Comparison of ENCODE assay signal across 8 cellular contexts in genomic region chr14:36553650-36554260, GRCh38. TPM values are rescaled to one million over a fixed set of nuclear protein-coding genes. Genes with fewer than 3 reads are reported as not detected.
DNase-seq lines count a peak whose midpoint lies in the region; FAIRE-seq and TF ChIP-seq lines count a peak whose summit lies in the region.

No MANE protein-coding gene starts in this region.

- no peak overlapping the region for H2BK5ac ChIP-seq in H1 (ENCODE audit: low read depth, low read length)

- no peaks in the 10 kb centered on the region for H3K9me3 Mint-ChIP-seq in nephron progenitor cell

- no peak overlapping the region for H3K4ac ChIP-seq in H1 (replicated peaks; ENCODE audit: insufficient read length, low read depth, low read length)

- TF ChIP-seq EP300 in H1 (IDR thresholded peaks at IDR 0.05; ENCODE audit: borderline replicate concordance in 1 of 2, low read depth in 2 of 2, low read length in 2 of 2), result no peak

- no peak overlapping the region for H3K4me2 ChIP-seq in KMS-11
- H3K4me2 ChIP-seq in OCI-LY1 (ENCODE audit: low read length), result no peak overlapping the region
- H3K4me2 ChIP-seq in H1 (ENCODE audit: insufficient read depth in 1 of 2, low read depth in 2 of 2, low read length in 2 of 2), result no peak overlapping the region

- peak; percentile 50 for FAIRE-seq in H1 (lab: Jason Lieb, UNC)

- H3K56ac ChIP-seq in H1 (replicated peaks; ENCODE audit: insufficient read length, low read depth, low read length), result no peak overlapping the region

- H3K9me3 ChIP-seq in OCI-LY1 (ENCODE audit: low read length) (no peaks in the 10 kb centered on the region), H1 (ENCODE audit: insufficient read depth in 2 of 2, low read depth in 1 of 2, low read length in 1 of 2) (no peaks in the 10 kb centered on the region)

- no peak overlapping the region for H2BK20ac ChIP-seq in H1 (ENCODE audit: low read length)

- WGBS in H1 (ENCODE audit: extremely low coverage in 1 of 2, insufficient coverage in 1 of 2, insufficient read length in 1 of 2, insufficient replicate concordance in 2 of 2, low coverage in 1 of 2, low lambda C conversion rate in 2 of 2, missing lambda C conversion rate in 1 of 2), 2 experiments, result 47% methylated on average over 4 of the region's 4 CpGs; no CpG with 5 or more reads in 1 of the 2 experiments

- H3K9ac ChIP-seq in KMS-11 (no peak overlapping the region), OCI-LY1 (ENCODE audit: low read length) (no peak overlapping the region), H1 (replicated peaks in 1 of 4; ENCODE audit: extremely low read depth in 1 of 4, low read depth in 3 of 4, low read length in 3 of 4) (no peak overlapping the region)

- no peak overlapping the region for H2BK15ac ChIP-seq in H1 (ENCODE audit: low read length)

- no peaks in the 10 kb centered on the region for H4K20me1 ChIP-seq in KMS-11 (ENCODE audit: insufficient read depth)
- no peaks in the 10 kb centered on the region for H4K20me1 ChIP-seq in OCI-LY1 (ENCODE audit: insufficient read depth, low read length)
- H4K20me1 ChIP-seq in H1 (replicated peaks in 1 of 2; ENCODE audit: control insufficient read depth in 1 of 2, insufficient read depth in 2 of 2, low read length in 2 of 2), result no peaks in the 10 kb centered on the region

- H3K79me1 ChIP-seq in H1 (ENCODE audit: low read depth, low read length), result no peaks in the 10 kb centered on the region

- peaks cover 60% of the 10 kb centered on the region for H3K27me3 Mint-ChIP-seq in nephron progenitor cell (ENCODE audit: low read depth, poor library complexity)

- H3K27ac ChIP-seq in KMS-11, result no peak overlapping the region
- H3K27ac ChIP-seq in OCI-LY1 (ENCODE audit: low read depth, low read length, poor library complexity, severe bottlenecking), result no peak overlapping the region
- H3K27ac ChIP-seq in H1 (ENCODE audit: low read depth, low read length), result no peak overlapping the region

- H2BK120ac ChIP-seq in H1 (replicated peaks; ENCODE audit: low read depth, low read length), result no peak overlapping the region

- H3K23me2 ChIP-seq in H1 (ENCODE audit: low read depth, low read length), result no peaks in the 10 kb centered on the region

- no peak overlapping the region for H4K91ac ChIP-seq in H1 (replicated peaks; ENCODE audit: insufficient read length, low read length)

- no peak overlapping the region for H3K23ac ChIP-seq in H1 (ENCODE audit: insufficient read length)

- H2AFZ ChIP-seq in KMS-11 (ENCODE audit: low read depth), result no peak overlapping the region
- no peak overlapping the region for H2AFZ ChIP-seq in OCI-LY1 (ENCODE audit: low read length)
- no peak overlapping the region for H2AFZ ChIP-seq in H1 (ENCODE audit: low read length)

- no peak overlapping the region for H2AK5ac ChIP-seq in H1 (ENCODE audit: low read depth, low read length)

- no peak overlapping the region for H3K14ac ChIP-seq in H1 (ENCODE audit: insufficient read length)

- H3F3A ChIP-seq in OCI-LY1 (ENCODE audit: insufficient read depth, low read length), result no peaks in the 10 kb centered on the region

- no peak for TF ChIP-seq POLR2A in H1 (IDR thresholded peaks at IDR 0.05; ENCODE audit: control extremely low read depth in 1 of 2, low read depth in 2 of 2, low read length in 2 of 2)

- H2BK12ac ChIP-seq in H1 (ENCODE audit: low read depth, low read length), result no peak overlapping the region

- no peaks in the 10 kb centered on the region for H3K4me1 Mint-ChIP-seq in nephron progenitor cell

- H3K4me3 ChIP-seq in GM12875 (ENCODE audit: low read depth, low read length) (no peak overlapping the region), KMS-11 (IDR thresholded peaks at IDR 0.05; ENCODE audit: insufficient read depth, low read depth, low read length) (no peak overlapping the region), OCI-LY1 (ENCODE audit: low read depth, low read length, poor library complexity, severe bottlenecking) (no peak overlapping the region), H1 (ENCODE audit: extremely low read depth in 1 of 4, insufficient read depth in 2 of 4, low read depth in 3 of 4, low read length in 4 of 4) (no peak overlapping the region)

- no peaks in the 10 kb centered on the region for H3K9me2 ChIP-seq in OCI-LY1 (ENCODE audit: low read depth, low read length)

- CTCF ChIA-PET in H1 (lab: Charles Lee; ENCODE audit: partially characterized antibody), result interaction anchor here (0.6 to 11.4 kb wide), 66 partner anchors 8 to 731 kb away, joined by 3 to 230 read pairs (median 4); partner anchors contain the start of gene NKX2-1

- H3K27ac Mint-ChIP-seq in nephron progenitor cell, result no peak overlapping the region

- no peak overlapping the region for H3K4me3 Mint-ChIP-seq in nephron progenitor cell

- no peaks in the 10 kb centered on the region for H3K79me2 ChIP-seq in KMS-11 (ENCODE audit: insufficient read depth, low read depth)
- H3K79me2 ChIP-seq in OCI-LY1 (ENCODE audit: insufficient read depth, low read length), result no peaks in the 10 kb centered on the region
- no peaks in the 10 kb centered on the region for H3K79me2 ChIP-seq in H1 (ENCODE audit: control insufficient read depth in 1 of 2, insufficient read depth in 2 of 2, low read length in 2 of 2)

- peak; percentile 63 for TF ChIP-seq CTCF in GM12875 (IDR thresholded peaks at IDR 0.05; ENCODE audit: borderline replicate concordance, insufficient read depth, low read depth, low read length)
- peak; percentile 65 for TF ChIP-seq CTCF in KMS-11 (conservative IDR thresholded peaks at IDR 0.05; ENCODE audit: low read depth, low read length)
- TF ChIP-seq CTCF in OCI-LY1 (IDR thresholded peaks at IDR 0.05; ENCODE audit: low read length), result peak; percentile 70
- peak in 2 of 3 experiments; percentile 62 to 64; a peak in 2 of 4 replicates for TF ChIP-seq CTCF in H1 (IDR thresholded peaks at IDR 0.05; ENCODE audit: control extremely low read depth in 1 of 3, insufficient read depth in 1 of 3, low read depth in 1 of 3, low read length in 3 of 3)
- peak; percentile 71 for TF ChIP-seq CTCF in nephron progenitor cell (IDR thresholded peaks at IDR 0.05)

- H3K4me1 ChIP-seq in KMS-11 (ENCODE audit: low read depth, poor library complexity, severe bottlenecking), result no peaks in the 10 kb centered on the region
- no peaks in the 10 kb centered on the region for H3K4me1 ChIP-seq in OCI-LY1 (ENCODE audit: insufficient read depth, low read length, severe bottlenecking)
- peaks cover 0 to 6% (median 4%) of the 10 kb centered on the region in 4 experiments; a peak in 2 of 7 replicates for H3K4me1 ChIP-seq in H1 (replicated peaks in 1 of 4; ENCODE audit: control insufficient read depth in 3 of 4, insufficient read depth in 4 of 4, low read length in 3 of 4)

- H4K5ac ChIP-seq in H1 (ENCODE audit: insufficient read length, low read depth, low read length), result no peak overlapping the region

- peak; percentile 54 for DNase-seq in ACHN
- DNase-seq in H1 (ENCODE audit: low read depth in 1 of 2, low spot score in 2 of 2), result no peak
- peak; percentile 20 for DNase-seq in nephron progenitor cell
- DNase-seq in stimulated activated naive CD4-positive, alpha-beta T cell treated with Interleukin-2 at 50 U/mL for 16 hours (lab: John Stamatoyannopoulos, UW), result no peak
- DNase-seq in stimulated activated CD4-positive, alpha-beta T cell treated with anti-CD3 and anti-CD28 coated beads, Interleukin-2, amount 100 ng/mL, for 24 hours, result no peak

- H3K36me3 ChIP-seq in KMS-11 (ENCODE audit: insufficient read depth) (no peaks in the 10 kb centered on the region), OCI-LY1 (ENCODE audit: insufficient read depth, low read length) (no peaks in the 10 kb centered on the region), H1 (ENCODE audit: control insufficient read depth in 2 of 4, insufficient read depth in 4 of 4, low read length in 3 of 4) (no peaks in the 10 kb centered on the region)

- in situ Hi-C loops in ACHN (cut with HindIII; ENCODE audit: low pct_ligation_motif_present, low pct_unique_long_range_greater_than_20kb, low sequenced_read_pairs), result no loop called here

- H3K27me3 ChIP-seq in KMS-11 (ENCODE audit: insufficient read depth, low read depth) (no peaks in the 10 kb centered on the region), OCI-LY1 (ENCODE audit: insufficient read depth, low read length) (no peaks in the 10 kb centered on the region), H1 (replicated peaks in 1 of 4; ENCODE audit: control insufficient read depth in 3 of 4, extremely low read depth in 1 of 4, insufficient read depth in 3 of 4, low read length in 3 of 4) (no peaks in the 10 kb centered on the region; a peak in 1 of 7 replicates)

- peak; percentile 69 to 70 for TF ChIP-seq RAD21 in H1 (IDR thresholded peaks at IDR 0.05 in 1 of 2, conservative IDR thresholded peaks at IDR 0.05 in 1 of 2; ENCODE audit: low read depth in 2 of 2, low read length in 2 of 2)

- POLR2A ChIA-PET in H1 (lab: Charles Lee; ENCODE audit: partially characterized antibody), result no interaction called here

- no peak overlapping the region for H4K8ac ChIP-seq in H1 (ENCODE audit: extremely low read depth, insufficient read depth, low read length)

- H3K36me3 Mint-ChIP-seq in nephron progenitor cell (ENCODE audit: low read depth), result no peaks in the 10 kb centered on the region

- no peak overlapping the region for H3K18ac ChIP-seq in H1 (ENCODE audit: extremely low read depth, low read length)

TF ChIP-seq in H1, 55 proteins besides CTCF, POLR2A, EP300 and RAD21 (continues in another document):
- TF ChIP-seq BACH1 (IDR thresholded peaks at IDR 0.05; ENCODE audit: low read length) (no peak), SIN3A (conservative IDR thresholded peaks at IDR 0.05 in 1 of 2, IDR thresholded peaks at IDR 0.05 in 1 of 2; ENCODE audit: low read depth in 1 of 2, low read length in 2 of 2) (no peak), SP4 (IDR thresholded peaks at IDR 0.05; ENCODE audit: low read length) (no peak)

RNA-seq across cellular contexts. Expression of gene NKX2-8, which starts 28.7 kb away (rescaled TPM):
- total RNA-seq in H1 (2021; fragmentation: NEBNext Ultra II Directional; extraction: Animal tissue kit (Norgen Biotek cat#: 25700)), result not detected in 2 replicates
- polyA plus RNA-seq in H1 (2011; rRNA removed), result not detected in 2 replicates
- not detected for polyA plus RNA-seq in H1 (2011; cell fraction: cytosol; rRNA removed)
- not detected for polyA plus RNA-seq in H1 (2011; cell fraction: nucleus; rRNA removed)
- not detected in 4 replicates for polyA plus RNA-seq in H1 (2012, experiment 1 of 2)
- polyA plus RNA-seq in H1 (2012, experiment 2 of 2), result not detected
- polyA plus RNA-seq in H1 (2013, experiment 1 of 2), result 0.12 TPM
- 0.13 TPM for polyA plus RNA-seq in H1 (2013, experiment 2 of 2)
- not detected in 2 replicates for polyA minus RNA-seq in H1 (2011; rRNA and poly(A)+ RNA removed)
- not detected for polyA minus RNA-seq in H1 (2011; cell fraction: cytosol; rRNA and poly(A)+ RNA removed)
- polyA minus RNA-seq in H1 (2011; cell fraction: nucleus; rRNA and poly(A)+ RNA removed), result not detected

RNA-seq across cellular contexts. Expression of gene NKX2-1, which starts 33.7 kb away (rescaled TPM):
- total RNA-seq in H1 (2021; fragmentation: NEBNext Ultra II Directional; extraction: Animal tissue kit (Norgen Biotek cat#: 25700)), result not detected in 2 replicates
- polyA plus RNA-seq in H1 (2011; rRNA removed), result not detected in 2 replicates
- not detected for polyA plus RNA-seq in H1 (2011; cell fraction: cytosol; rRNA removed)
- not detected for polyA plus RNA-seq in H1 (2011; cell fraction: nucleus; rRNA removed)
- not detected in 4 replicates for polyA plus RNA-seq in H1 (2012, experiment 1 of 2)
- not detected for polyA plus RNA-seq in H1 (2012, experiment 2 of 2)
- not detected for polyA plus RNA-seq in H1 (2013, experiment 1 of 2)
- not detected for polyA plus RNA-seq in H1 (2013, experiment 2 of 2)
- polyA minus RNA-seq in H1 (2011; rRNA and poly(A)+ RNA removed), result not detected in 2 replicates
- not detected for polyA minus RNA-seq in H1 (2011; cell fraction: cytosol; rRNA and poly(A)+ RNA removed)
- not detected for polyA minus RNA-seq in H1 (2011; cell fraction: nucleus; rRNA and poly(A)+ RNA removed)

Comparison
In these comparisons a context has a peak if more than half of its experiments do, and no peak if none do; other contexts are left out.
1. DNase-seq: peak in ACHN (single experiment) and nephron progenitor cell (single experiment); none in H1 (0 of 2), stimulated activated naive CD4-positive, alpha-beta T cell treated with Interleukin-2 at 50 U/mL for 16 hours (single experiment) and stimulated activated CD4-positive, alpha-beta T cell treated with anti-CD3 and anti-CD28 coated beads, Interleukin-2, amount 100 ng/mL, for 24 hours (0 of 2).
2. Peak in every context shown above with its lines, with median percentiles within 50 percentile points of each other: CTCF ChIP-seq.